In genomic region chr3:128648402-128648801, GRCh38 we compare ENCODE assay signal across 13 cellular contexts. TPM values are rescaled to one million over a fixed set of nuclear protein-coding genes. Genes with fewer than 3 reads are reported as not detected.
DNase-seq lines count a peak whose midpoint lies in the region; ATAC-seq, FAIRE-seq and TF ChIP-seq lines count a peak whose summit lies in the region.
"Had no signal": no experiment of that assay in that cellular context is flagged by ENCODE, and none has a peak within 500 bp of the region (broad histone marks: within the 10 kb centered on the region; RNA-seq: fewer than 3 reads in every experiment).

No MANE protein-coding gene starts in this region.

- peak overlapping the region; percentile 87 for H3K4me2 ChIP-seq in BLaER1
- peak overlapping the region; percentile 96 for H3K4me2 ChIP-seq in GM12878 (ENCODE audit: control insufficient read depth, insufficient read depth)

- TF ChIP-seq POLR2A in GM12878 (IDR thresholded peaks at IDR 0.05; ENCODE audit: low read depth, low read length): no peak
- TF ChIP-seq POLR2A in gastroesophageal sphincter (IDR thresholded peaks at IDR 0.05): no peak

- in situ Hi-C loops in GM12878 (cut with MboI): no loop called here

- no peak overlapping the region for H3K27ac ChIP-seq in BLaER1
- no peak overlapping the region for H3K27ac ChIP-seq in HUES64 (ENCODE audit: low read depth, low read length)
- H3K27ac ChIP-seq in GM12878 (ENCODE audit: control insufficient read depth, insufficient read depth): no peak overlapping the region
- peak overlapping the region; percentile 56 for H3K27ac ChIP-seq in muscle layer of duodenum (ENCODE audit: low read length)
- peak overlapping the region in 2 of 4 donors; percentile 100 for H3K27ac ChIP-seq in gastroesophageal sphincter

- TF ChIP-seq CTCF in GM12878 (IDR thresholded peaks at IDR 0.05 in 2 of 3, conservative IDR thresholded peaks at IDR 0.05 in 1 of 3; ENCODE audit: control insufficient read depth in 2 of 3, extremely low read depth in 1 of 3, insufficient read depth in 1 of 3, low read depth in 3 of 3, low read length in 3 of 3) (no peak), gastroesophageal sphincter (IDR thresholded peaks at IDR 0.05) (no peak)

- peaks cover 59% of the 10 kb centered on the region for H3K79me2 ChIP-seq in GM12878 (ENCODE audit: control insufficient read depth, insufficient read depth, low read length)

- over 99% methylated on average over 4 of the region's 4 CpGs for WGBS in HUES64
- 92% methylated on average over 4 of the region's 4 CpGs for WGBS in GM12878 (ENCODE audit: insufficient coverage, insufficient replicate concordance, low lambda C conversion rate, missing lambda C conversion rate)
- WGBS in gastroesophageal sphincter (ENCODE audit: low coverage in 1 of 2), 2 donors: 60 to 64% methylated on average over 4 of the region's 4 CpGs

- no peak overlapping the region for H2AFZ ChIP-seq in GM12878 (ENCODE audit: control insufficient read depth, low read depth, low read length)

- H3K4me1 ChIP-seq in BLaER1 (peaks cover 21% of the 10 kb centered on the region), HUES64 (ENCODE audit: insufficient read depth, low read length) (peaks cover 7% of the 10 kb centered on the region; the same call in 1 of the 2 replicates), GM12878 (ENCODE audit: control insufficient read depth, insufficient read depth, low read length) (no peaks in the 10 kb centered on the region), muscle layer of duodenum (ENCODE audit: control insufficient read depth in 1 of 2, insufficient read depth in 2 of 2, low read length in 2 of 2) (peaks cover 11 to 14% of the 10 kb centered on the region in 2 donors), gastroesophageal sphincter (peaks cover 0 to 54% (median 4%) of the 10 kb centered on the region in 3 donors)

- TF ChIP-seq EP300 in GM12878 (IDR thresholded peaks at IDR 0.05; ENCODE audit: borderline replicate concordance in 1 of 2, control insufficient read depth in 1 of 2, low read depth in 2 of 2, low read length in 2 of 2) (no peak), gastroesophageal sphincter (IDR thresholded peaks at IDR 0.05) (no peak)

- H3K36me3 ChIP-seq in BLaER1: peaks cover 35% of the 10 kb centered on the region
- H3K36me3 ChIP-seq in HUES64 (ENCODE audit: insufficient read depth, low read length): peaks cover 17% of the 10 kb centered on the region
- peaks cover 0 to 6% of the 10 kb centered on the region in 2 experiments; a peak in 1 of 4 replicates for H3K36me3 ChIP-seq in GM12878 (ENCODE audit: control insufficient read depth in 2 of 2, insufficient read depth in 2 of 2, low read length in 1 of 2)
- H3K36me3 ChIP-seq in muscle layer of duodenum (ENCODE audit: control insufficient read depth in 1 of 2, insufficient read depth in 2 of 2, low read length in 2 of 2): peaks cover 10 to 11% of the 10 kb centered on the region in 2 donors
- H3K36me3 ChIP-seq in gastroesophageal sphincter: peaks cover 0 to 19% of the 10 kb centered on the region in 2 donors

- RAD21 ChIA-PET in GM12878 (lab: Charles Lee; ENCODE audit: unreplicated experiment): interaction anchor here (1.5 to 2.8 kb wide), 2 partner anchors 10 to 32 kb away, joined by 5 to 12 read pairs; no protein-coding TSS in a partner anchor

- ATAC-seq in GM12878: no peak
- no peak for ATAC-seq in gastroesophageal sphincter
- ATAC-seq in HG03354 (IDR thresholded peaks at IDR 0.05; ENCODE audit: poor library complexity, severe bottlenecking, unreplicated experiment): no peak
- ATAC-seq in HG02759 (IDR thresholded peaks at IDR 0.05; ENCODE audit: unreplicated experiment): no peak
- ATAC-seq: left lobe of liver had no signal

- DNase-seq in GM12878 (ENCODE audit: low read depth, low spot score): no peak
- DNase-seq in stimulated activated CD4-positive, alpha-beta T cell treated with anti-CD3 and anti-CD28 coated beads, Interleukin-2, amount 100 ng/mL, for 24 hours: no peak
- DNase-seq: activated B cell treated with CpG ODN at 0.5 μM for 24 hours; NCI-H226; stimulated activated CD4-positive, alpha-beta T cell treated with anti-CD3 and anti-CD28 coated beads, Interleukin-4, amount 100 ng/mL, for 1 hour had no signal

- POLR2A ChIA-PET in GM12878 (lab: Charles Lee): no interaction called here

- H3K4me3 ChIP-seq in BLaER1 (no peak overlapping the region), HUES64 (ENCODE audit: low read length) (peak overlapping the region; percentile 99; the same call in 1 of the 2 replicates), GM12878 (peak overlapping the region; percentile 100), muscle layer of duodenum (ENCODE audit: low read depth in 1 of 2, low read length in 2 of 2) (peak overlapping the region; percentile 89 to 92), gastroesophageal sphincter (peak overlapping the region in 1 of 2 donors; percentile 100)

- CTCF ChIA-PET in GM12878 (lab: Yijun Ruan, JAX): interaction anchor here (1.2 to 1.3 kb wide), 2 partner anchors 8 to 156 kb away, joined by 4 to 9 read pairs; no protein-coding TSS in a partner anchor

- H4K20me1 ChIP-seq in BLaER1 (peaks cover 67% of the 10 kb centered on the region), GM12878 (ENCODE audit: control insufficient read depth, insufficient read depth) (peaks cover 3% of the 10 kb centered on the region; the same call in 1 of the 2 replicates)

- TF ChIP-seq RAD21 in GM12878 (IDR thresholded peaks at IDR 0.05; ENCODE audit: insufficient read depth, low read depth, low read length): no peak

- SMC1A ChIA-PET in GM12878 (lab: Charles Lee; ENCODE audit: uncharacterized antibody, unreplicated experiment): interaction anchor here (0.6 kb wide), 1 partner anchor 33 kb away, joined by 3 read pairs; no protein-coding TSS in a partner anchor

- H3K27me3 ChIP-seq in BLaER1 (no peaks in the 10 kb centered on the region), HUES64 (ENCODE audit: insufficient read depth, low read length) (no peaks in the 10 kb centered on the region), GM12878 (replicated peaks in 1 of 2; ENCODE audit: control insufficient read depth in 2 of 2, insufficient read depth in 2 of 2, low read length in 1 of 2) (no peaks in the 10 kb centered on the region), muscle layer of duodenum (ENCODE audit: low read depth, low read length) (no peaks in the 10 kb centered on the region), gastroesophageal sphincter (no peaks in the 10 kb centered on the region)

- BruUV-seq in GM12878 (replicated peaks; lab: Mats Ljungman, UMichigan): no TSS peak

- intact Hi-C loops in GM12878 (cut with micrococcal nuclease; ENCODE audit: unreplicated experiment): no loop called here

- H3K9ac ChIP-seq in BLaER1 (peak overlapping the region; percentile 97; the same call in 1 of the 2 replicates), HUES64 (ENCODE audit: low read depth, low read length) (no peak overlapping the region), GM12878 (ENCODE audit: control insufficient read depth, insufficient read depth, low read length) (peak overlapping the region; percentile 96)

- FAIRE-seq in GM12878 (lab: Jason Lieb, UNC): no peak
- FAIRE-seq: G401.6 had no signal

- H3K9me3 ChIP-seq in BLaER1 (0 out of 2 replicates have a peak, but pooled peaks cover 7% of the 10 kb centered on the region), HUES64 (ENCODE audit: insufficient read depth, low read depth, low read length) (no peaks in the 10 kb centered on the region), GM12878 (replicated peaks; ENCODE audit: control insufficient read depth, insufficient read depth, low read length) (no peaks in the 10 kb centered on the region), muscle layer of duodenum (ENCODE audit: control insufficient read depth in 1 of 2, low read length in 2 of 2) (no peaks in the 10 kb centered on the region), gastroesophageal sphincter (no peaks in the 10 kb centered on the region)

RNA-seq across cellular contexts. Expression of gene RPN1, which starts 2.2 kb away (rescaled TPM):
- 159 TPM for polyA plus RNA-seq in HUES64 (2013, experiment 1 of 2)
- polyA plus RNA-seq in HUES64 (2013, experiment 2 of 2): 159 TPM
- 135 and 154 TPM in 2 replicates for total RNA-seq in GM12878 (2013; cell fraction: nucleolus; rRNA removed)
- total RNA-seq in GM12878 (2014; rRNA removed) (223 and 227 TPM in 2 replicates), GM12878 (2014; rRNA removed; fragmentation: Illumina TruSeq; extraction: Trizol) (153 and 162 TPM in 2 replicates), GM12878 (2021) (147 and 150 TPM in 2 replicates), gastroesophageal sphincter (100 to 1,000 TPM; 144 to 243 (median 182) TPM)
- polyA plus RNA-seq in GM12878 (2011; ENCODE audit: low read depth): 86.6 TPM
- polyA plus RNA-seq in GM12878 (2011; rRNA removed) (231 and 241 TPM in 2 replicates), GM12878 (2014; fragmentation: Illumina TruSeq; extraction: Trizol) (136 and 142 TPM in 2 replicates), GM12878 (2014; fragmentation: Nextera tagmentation; extraction: Ambion mirVana) (10 to 100 TPM; 56.1 to 58.3 TPM), GM12878 (2014; rRNA removed) (146 and 152 TPM in 2 replicates), GM12878 (2016; fragmentation: Nextera tagmentation; extraction: Ambion mirVana) (100 to 1,000 TPM; 260 to 266 TPM)
- 154 and 157 TPM in 2 replicates for polyA plus RNA-seq in GM12878 (2011; cell fraction: cytosol; rRNA removed)
- 87.4 and 115 TPM in 2 replicates for polyA plus RNA-seq in GM12878 (2011; cell fraction: nucleus; rRNA removed)
- 113 TPM in 2 replicates for polyA plus RNA-seq in GM12878 (2012)
- 280 and 296 TPM in 2 replicates for polyA minus RNA-seq in GM12878 (2011; rRNA and poly(A)+ RNA removed)
- polyA minus RNA-seq in GM12878 (2011; cell fraction: cytosol; rRNA and poly(A)+ RNA removed): 78.7 and 87.7 TPM in 2 replicates
- polyA minus RNA-seq in GM12878 (2011; cell fraction: nucleus; rRNA and poly(A)+ RNA removed): 45.7 and 72.0 TPM in 2 replicates
